Comparison of ENCODE assay signal across 16 cellular contexts in genomic region chr10:22552888-22553378, GRCh38.
DNase-seq lines count a peak whose midpoint lies in the region; ATAC-seq and TF ChIP-seq lines count a peak whose summit lies in the region.
"Had no signal": no experiment of that assay in that cellular context is flagged by ENCODE, and none has a peak within 500 bp of the region (broad histone marks: within the 10 kb centered on the region; RNA-seq: fewer than 3 reads in every experiment).

No MANE protein-coding gene starts in this region.

- H3K4me1 ChIP-seq in neural progenitor cell, result peaks cover 49% of the 10 kb centered on the region
- H3K4me1 ChIP-seq: SJSA1 had no signal

- peak overlapping the region; percentile 10 for H3K4me3 Mint-ChIP-seq in neural progenitor cell
- H3K4me3 Mint-ChIP-seq: WTC11 had no signal

- H3K27me3 ChIP-seq in MG63 (no peaks in the 10 kb centered on the region), neural progenitor cell (no peaks in the 10 kb centered on the region)
- H3K27me3 ChIP-seq: SJSA1 had no signal

- peaks cover 4% of the 10 kb centered on the region for H3K27me3 Mint-ChIP-seq in neural progenitor cell (ENCODE audit: insufficient read depth, low read depth)

- peak overlapping the region; percentile 5 for H3K4me2 ChIP-seq in neural progenitor cell
- H3K4me2 ChIP-seq: KMS-11 had no signal

- H3K4me3 ChIP-seq in MG63 (no peak overlapping the region), cardiac fibroblast (replicated peaks in 1 of 2; ENCODE audit: low read depth in 2 of 2, low read length in 2 of 2) (no peak overlapping the region), neural progenitor cell (no peak overlapping the region)
- H3K4me3 ChIP-seq: SJSA1 had no signal

- DNase-seq in EH (ENCODE audit: low read depth), result peak; percentile 45
- DNase-seq in MG63, result peak; percentile 68
- peak; percentile 26 to 46 for DNase-seq in cardiac fibroblast (ENCODE audit: low read depth in 2 of 2)
- DNase-seq in neural progenitor cell (ENCODE audit: low spot score), result peak; percentile 55
- DNase-seq in activated CD8-positive, alpha-beta memory T cell treated with anti-CD3 and anti-CD28 coated beads, Interleukin-2, amount 50 U/mL, for 4 hours, result no peak
- no peak for DNase-seq in mucosa of gallbladder (ENCODE audit: low spot score)
- no peak for DNase-seq in NAMALWA (ENCODE audit: low spot score)
- DNase-seq: caudate nucleus; NCI-H446; stimulated activated CD4-positive, alpha-beta T cell treated with anti-CD3 and anti-CD28 coated beads, Interleukin-2, amount 100 ng/mL, for 24 hours; stimulated activated naive CD4-positive, alpha-beta T cell treated with Interleukin-2 at 50 U/mL for 16 hours had no signal

- no peak overlapping the region for H2AFZ ChIP-seq in neural progenitor cell (replicated peaks)

- peaks cover 66% of the 10 kb centered on the region for H3K4me1 Mint-ChIP-seq in neural progenitor cell

- peaks cover 22% of the 10 kb centered on the region for H3F3A ChIP-seq in neural progenitor cell (ENCODE audit: low read depth)

- no peaks in the 10 kb centered on the region for H4K20me1 ChIP-seq in neural progenitor cell (ENCODE audit: low read depth)

- peaks cover 4% of the 10 kb centered on the region for H3K36me3 Mint-ChIP-seq in neural progenitor cell

- H3K27ac ChIP-seq in neural progenitor cell, result no peak overlapping the region
- H3K27ac ChIP-seq: KMS-11, SJSA1 had no signal

- no peak for ATAC-seq in GM19397 (IDR thresholded peaks at IDR 0.05; ENCODE audit: unreplicated experiment)
- ATAC-seq: esophagus mucosa, WTC11 had no signal

- H3K79me2 ChIP-seq in neural progenitor cell (ENCODE audit: low read depth), result no peaks in the 10 kb centered on the region

- H3K9me3 ChIP-seq in MG63 (no peaks in the 10 kb centered on the region), neural progenitor cell (ENCODE audit: low read depth) (no peaks in the 10 kb centered on the region)
- H3K9me3 ChIP-seq: SJSA1 had no signal

- H3K9ac ChIP-seq in neural progenitor cell, result no peak overlapping the region
- H3K9ac ChIP-seq: KMS-11 had no signal

- H3K27ac Mint-ChIP-seq in neural progenitor cell, result no peak overlapping the region
- H3K27ac Mint-ChIP-seq: WTC11 had no signal

- peaks cover 7% of the 10 kb centered on the region for H3K36me3 ChIP-seq in MG63
- no peaks in the 10 kb centered on the region for H3K36me3 ChIP-seq in neural progenitor cell

- TF ChIP-seq CTCF in cardiac fibroblast (IDR thresholded peaks at IDR 0.05; ENCODE audit: low read depth, low read length), result no peak
- no peak for TF ChIP-seq CTCF in neural progenitor cell (IDR thresholded peaks at IDR 0.05)

- H3K9me3 Mint-ChIP-seq in neural progenitor cell, result no peaks in the 10 kb centered on the region
- H3K9me3 Mint-ChIP-seq: WTC11 had no signal

Comparison
In these comparisons a context has a peak if more than half of its experiments do, and no peak if none do; other contexts are left out.
1. DNase-seq: peak in EH (single experiment), MG63 (single experiment), cardiac fibroblast (2 of 2) and neural progenitor cell (single experiment); none in activated CD8-positive, alpha-beta memory T cell treated with anti-CD3 and anti-CD28 coated beads, Interleukin-2, amount 50 U/mL, for 4 hours (single experiment), mucosa of gallbladder (single experiment) and NAMALWA (single experiment).